Comparison of ENCODE assay signal across 11 cellular contexts in the genomic region with DNA sequence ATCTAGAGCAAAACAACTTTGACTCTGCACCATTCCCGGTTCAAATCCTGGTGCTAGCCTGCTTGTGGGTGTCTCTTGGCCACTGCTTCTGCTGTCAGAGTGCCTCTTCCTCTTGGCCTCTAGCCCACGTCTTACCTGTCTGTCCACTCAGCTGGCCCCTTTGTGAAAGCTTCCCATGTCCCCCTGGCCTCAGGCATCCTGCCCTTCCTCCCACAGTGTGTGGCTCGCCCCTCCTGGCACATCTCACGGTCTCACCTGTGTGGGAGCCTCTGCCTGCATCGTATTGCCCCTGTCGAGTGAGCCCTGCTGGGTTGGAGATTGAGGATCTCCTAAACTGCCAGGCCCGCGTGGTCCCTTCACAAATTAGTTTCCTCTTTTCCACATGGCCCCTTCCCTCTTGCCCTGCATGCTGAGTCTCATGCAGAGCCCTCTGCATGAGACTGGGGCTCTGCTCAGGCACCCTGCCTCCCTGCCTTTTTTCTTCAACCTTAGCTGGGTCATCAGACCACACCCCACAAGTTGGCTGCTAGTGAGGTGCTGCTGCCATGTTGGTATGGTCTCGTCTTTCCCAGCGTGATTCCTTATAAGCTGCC. TPM values are rescaled to one million over a fixed set of nuclear protein-coding genes. Genes with fewer than 3 reads are reported as not detected.
A peak's percentile ranks its signal among the peaks of the same experiment; 100 is the strongest.
DNase-seq lines count a peak whose midpoint lies in the region; ATAC-seq and TF ChIP-seq lines count a peak whose summit lies in the region.
"Had no signal": no experiment of that assay in that cellular context is flagged by ENCODE, and none has a peak within 500 bp of the region (broad histone marks: within the 10 kb centered on the region; RNA-seq: fewer than 3 reads in every experiment).

No MANE protein-coding gene starts in this region.

- H3K4me1 Mint-ChIP-seq in osteocyte (ENCODE audit: unreplicated experiment): peaks cover 55% of the 10 kb centered on the region

- peaks cover 60% of the 10 kb centered on the region for H3K4me1 ChIP-seq in mammary epithelial cell (ENCODE audit: insufficient read depth, low read length)

- ATAC-seq in GM18861 (IDR thresholded peaks at IDR 0.05; ENCODE audit: unreplicated experiment) (no peak), GM18868 (IDR thresholded peaks at IDR 0.05; ENCODE audit: unreplicated experiment) (no peak)
- ATAC-seq: A549; activated CD4-positive, CD25-positive, alpha-beta regulatory T cell treated with anti-CD3 and anti-CD28 coated beads, Interleukin-2, amount 50 U/mL, for 24 hours had no signal

- peak overlapping the region; percentile 33 for H3K4me3 Mint-ChIP-seq in osteocyte (ENCODE audit: unreplicated experiment)

- H2AFZ ChIP-seq in mammary epithelial cell (ENCODE audit: low read depth, low read length): no peak overlapping the region

- no peaks in the 10 kb centered on the region for H3K27me3 Mint-ChIP-seq in osteocyte (ENCODE audit: unreplicated experiment)

- no peaks in the 10 kb centered on the region for H3K27me3 ChIP-seq in mammary epithelial cell (ENCODE audit: insufficient read depth, low read length)
- H3K27me3 ChIP-seq: ascending aorta had no signal

- H3K9me3 Mint-ChIP-seq in osteocyte (ENCODE audit: unreplicated experiment): no peaks in the 10 kb centered on the region

- H3K27ac ChIP-seq in mammary epithelial cell (ENCODE audit: insufficient read depth, low read depth, low read length): peak overlapping the region; percentile 88
- H3K27ac ChIP-seq: A549, ascending aorta had no signal

- peaks cover 77% of the 10 kb centered on the region for H3K79me2 ChIP-seq in mammary epithelial cell (ENCODE audit: insufficient read depth, low read length)

- TF ChIP-seq POLR2A in NB4 (IDR thresholded peaks at IDR 0.05; ENCODE audit: extremely low read depth, insufficient read length): no peak

- in situ Hi-C loops in mammary epithelial cell (cut with MboI; ENCODE audit: low sequenced_read_pairs in 2 of 2): no loop called here

- peaks cover 9% of the 10 kb centered on the region for H3K36me3 ChIP-seq in mammary epithelial cell (ENCODE audit: insufficient read depth, low read length)

- H3K9me3 ChIP-seq in mammary epithelial cell (replicated peaks; ENCODE audit: insufficient read depth, low read length): no peaks in the 10 kb centered on the region
- H3K9me3 ChIP-seq: A549, ascending aorta had no signal

- H3K4me3 ChIP-seq in NB4 (ENCODE audit: low read depth, low read length) (no peak overlapping the region), mammary epithelial cell (replicated peaks in 1 of 3; ENCODE audit: insufficient read depth in 1 of 3, low read depth in 2 of 3, low read length in 3 of 3) (no peak overlapping the region)
- H3K4me3 ChIP-seq: A549, ascending aorta had no signal

- peaks cover 3% of the 10 kb centered on the region for H3K36me3 Mint-ChIP-seq in osteocyte (ENCODE audit: unreplicated experiment)

- H3K27ac Mint-ChIP-seq in osteocyte (ENCODE audit: unreplicated experiment): no peak overlapping the region

- DNase-seq in SKM-1 treated with dmso at 0.1 percent for 144 hours (lab: John Stamatoyannopoulos, UW; ENCODE audit: unreplicated experiment) (peak; percentile 12), SKM-1 (lab: John Stamatoyannopoulos, UW; ENCODE audit: unreplicated experiment) (no peak), NB4 (ENCODE audit: low read depth) (peak; percentile 38), mammary epithelial cell (no peak), osteocyte (ENCODE audit: extremely low spot score, unreplicated experiment) (peak; percentile 77), nucleus accumbens (lab: John Stamatoyannopoulos, UW) (no peak)

- no peaks in the 10 kb centered on the region for H4K20me1 ChIP-seq in mammary epithelial cell (ENCODE audit: insufficient read depth, low read length)

- 82% methylated on average over 5 of the region's 10 CpGs for WGBS in mammary epithelial cell (ENCODE audit: low coverage, missing lambda C conversion rate)

- peak overlapping the region; percentile 8 for H3K9ac ChIP-seq in mammary epithelial cell (ENCODE audit: insufficient read depth, low read length)

- CTCF ChIA-PET in mammary epithelial cell (lab: Charles Lee; ENCODE audit: low non-redundant PET): no interaction called here

- H3K4me2 ChIP-seq in mammary epithelial cell (ENCODE audit: insufficient read depth, low read depth, low read length): peak overlapping the region; percentile 98

- BruUV-seq in mammary epithelial cell (replicated peaks; lab: Mats Ljungman, UMichigan): no TSS peak

- no peak for TF ChIP-seq CTCF in NB4 (IDR thresholded peaks at IDR 0.05; ENCODE audit: low read depth, low read length)
- TF ChIP-seq CTCF in mammary epithelial cell (conservative IDR thresholded peaks at IDR 0.05 in 1 of 2, IDR thresholded peaks at IDR 0.05 in 1 of 2; ENCODE audit: extremely low read depth in 1 of 2, insufficient read depth in 1 of 2, low read depth in 1 of 2, low read length in 2 of 2): no peak
- TF ChIP-seq CTCF in osteocyte (IDR thresholded peaks at IDR 0.05): no peak

- dilution Hi-C loops in mammary epithelial cell (cut with HindIII; ENCODE audit: low sequenced_read_pairs): loop anchor here (5.0 kb wide), 1 partner anchor 33 kb away; no protein-coding TSS in a partner anchor

- intact Hi-C loops in mammary epithelial cell (cut with micrococcal nuclease): loop anchor here (5.0 kb wide), 1 partner anchor 267 kb away; no protein-coding TSS in a partner anchor

RNA-seq across cellular contexts. Expression of a gene that starts 53.7 kb away (rescaled TPM):
- 10 to 100 TPM; 13.3 to 17.2 TPM for total RNA-seq in mammary epithelial cell
- 6.7 TPM for polyA plus RNA-seq in mammary epithelial cell
- 9.5 TPM for polyA minus RNA-seq in mammary epithelial cell
- total RNA-seq in osteocyte: 16.5 and 21.4 TPM in 2 replicates

Comparison
In these comparisons a context has a peak if more than half of its experiments do, and no peak if none do; other contexts are left out.
1. DNase-seq: peak in SKM-1 treated with dmso at 0.1 percent for 144 hours (single experiment), NB4 (single experiment) and osteocyte (single experiment); none in SKM-1 (single experiment), mammary epithelial cell (single experiment) and nucleus accumbens (0 of 56).